In genomic region chr2:36570416-36570815, GRCh38 we compare ENCODE assay signal across 1 cellular context.
TF ChIP-seq lines count a peak whose summit lies in the region.

No MANE protein-coding gene starts in this region.

TF ChIP-seq in A549, 52 proteins besides CTCF, POLR2A, EP300 and RAD21:
- TF ChIP-seq PBX3 (IDR thresholded peaks at IDR 0.05) (no peak), BHLHE40 (IDR thresholded peaks at IDR 0.05; ENCODE audit: low read depth, low read length) (no peak), HDAC2 (IDR thresholded peaks at IDR 0.05) (no peak), GATA3 (IDR thresholded peaks at IDR 0.05; ENCODE audit: borderline replicate concordance) (no peak), MAZ (IDR thresholded peaks at IDR 0.05; ENCODE audit: borderline replicate concordance, low read depth, low read length) (no peak), ZNF302 (CRISPR knock-in tag; IDR thresholded peaks at IDR 0.05) (no peak), FOSL2 (IDR thresholded peaks at IDR 0.05) (no peak), FOSL2 (CRISPR knock-in tag; IDR thresholded peaks at IDR 0.05) (peak; percentile 32; the same call in 1 of the 2 replicates)
